9 cellular contexts compared by ENCODE assay signal in genomic region chr11:65855927-65856363, GRCh38. TPM values are rescaled to one million over a fixed set of nuclear protein-coding genes. Genes with fewer than 3 reads are reported as not detected.
DNase-seq lines count a peak whose midpoint lies in the region; ATAC-seq and TF ChIP-seq lines count a peak whose summit lies in the region.
"Had no signal": no experiment of that assay in that cellular context is flagged by ENCODE, and none has a peak within 500 bp of the region (broad histone marks: within the 10 kb centered on the region; RNA-seq: fewer than 3 reads in every experiment).

No MANE protein-coding gene starts in this region.

- H3K4me1 ChIP-seq in heart right ventricle (peaks cover 12 to 45% (median 33%) of the 10 kb centered on the region in 9 donors), upper lobe of right lung (peaks cover 20% of the 10 kb centered on the region)

- peaks cover 22% of the 10 kb centered on the region for H3K36me3 Mint-ChIP-seq in memory B cell

- intact Hi-C loops in heart right ventricle (cut with DNase I) (no loop called here), Right ventricle myocardium superior (cut with DNase I) (no loop called here), upper lobe of right lung (cut with DNase I) (no loop called here)

- DNase-seq in heart right ventricle (no peak), Right ventricle myocardium superior (no peak), amniotic epithelial cell (ENCODE audit: low read depth) (peak; percentile 39), memory B cell (ENCODE audit: low spot score in 2 of 2) (no peak), upper lobe of right lung (peak; percentile 60), anterior cingulate cortex (lab: John Stamatoyannopoulos, UW) (no peak), AG20443 (ENCODE audit: low spot score) (no peak)
- DNase-seq: activated CD4-positive, alpha-beta T cell treated with anti-CD3 and anti-CD28 coated beads for 1 hour had no signal

- WGBS in heart right ventricle, 2 donors: 83 to 84% methylated on average over 15 of the region's 15 CpGs

- H3K27me3 Mint-ChIP-seq in memory B cell: no peaks in the 10 kb centered on the region

- H3K36me3 ChIP-seq in heart right ventricle (peaks cover 9 to 56% (median 34%) of the 10 kb centered on the region in 9 donors), upper lobe of right lung (peaks cover 48% of the 10 kb centered on the region)

- H3K4me1 Mint-ChIP-seq in memory B cell: peaks cover 41% of the 10 kb centered on the region

- H3K27ac ChIP-seq in heart right ventricle: peak overlapping the region in 4 of 10 donors; percentile 97 to 99 (median 98)
- peak overlapping the region; percentile 97 for H3K27ac ChIP-seq in upper lobe of right lung

- no peaks in the 10 kb centered on the region for H3K27me3 ChIP-seq in heart right ventricle
- no peaks in the 10 kb centered on the region for H3K27me3 ChIP-seq in upper lobe of right lung

- peaks cover 0 to 10% (median 3%) of the 10 kb centered on the region in 11 donors for H3K9me3 ChIP-seq in heart right ventricle
- H3K9me3 ChIP-seq in upper lobe of right lung: no peaks in the 10 kb centered on the region

- H3K9me3 Mint-ChIP-seq in memory B cell: no peaks in the 10 kb centered on the region

- TF ChIP-seq CTCF in heart right ventricle (IDR thresholded peaks at IDR 0.05): no peak
- TF ChIP-seq CTCF in upper lobe of right lung (IDR thresholded peaks at IDR 0.05): no peak

- H3K4me3 Mint-ChIP-seq in memory B cell: peak overlapping the region; percentile 89

- H3K4me3 ChIP-seq in heart right ventricle (peak overlapping the region in 9 of 10 donors; percentile 74 to 100 (median 99)), upper lobe of right lung (peak overlapping the region; percentile 98)

- H3K27ac Mint-ChIP-seq in memory B cell: peak overlapping the region; percentile 91

- no peak for ATAC-seq in heart right ventricle
- no peak for ATAC-seq in Right ventricle myocardium superior (ENCODE audit: poor library complexity)
- ATAC-seq in memory B cell (ENCODE audit: low read depth): no peak
- no peak for ATAC-seq in upper lobe of right lung
- no peak for ATAC-seq in HG03159 (IDR thresholded peaks at IDR 0.05; ENCODE audit: unreplicated experiment)

RNA-seq across cellular contexts. Expression of gene CFL1, which starts 2.0 kb away (rescaled TPM):
- total RNA-seq in heart right ventricle (100 to 1,000 TPM; 281 to 672 (median 320) TPM), Right ventricle myocardium superior (288 TPM), upper lobe of right lung (608 TPM)
- polyA plus RNA-seq in heart right ventricle: 100 to 1,000 TPM; 159 to 962 TPM

RNA-seq across cellular contexts. Expression of gene MUS81, which starts 4.3 kb away (rescaled TPM):
- total RNA-seq in heart right ventricle (10 to 100 TPM; 20.3 to 38.8 (median 27.0) TPM), Right ventricle myocardium superior (30.7 TPM), upper lobe of right lung (49.4 TPM)
- polyA plus RNA-seq in heart right ventricle: 100 to 1,000 TPM in 1 of 2 donors, 10 to 100 TPM in 1; 54.4 to 111 TPM

RNA-seq across cellular contexts. Expression of gene EFEMP2, which starts 16.7 kb away (rescaled TPM):
- total RNA-seq in heart right ventricle (100 to 1,000 TPM in 3 of 10 donors, 10 to 100 TPM in 7; 79.4 to 112 (median 89.6) TPM), Right ventricle myocardium superior (80.0 TPM), upper lobe of right lung (62.0 TPM)
- 100 to 1,000 TPM in 1 of 2 donors, 10 to 100 TPM in 1; 54.8 to 133 TPM for polyA plus RNA-seq in heart right ventricle

RNA-seq across cellular contexts. Expression of gene SNX32, which starts 22.2 kb away (rescaled TPM):
- total RNA-seq in heart right ventricle (under 1 TPM in 5 of 10 donors, not detected in 5; 0.13 to 0.32 (median 0.21) TPM), Right ventricle myocardium superior (not detected), upper lobe of right lung (not detected)
- polyA plus RNA-seq in heart right ventricle: under 1 TPM; 0.51 to 0.58 TPM

RNA-seq across cellular contexts. Expression of gene CTSW, which starts 23.7 kb away (rescaled TPM):
- total RNA-seq in heart right ventricle (1 to 10 TPM in 2 of 10 donors, under 1 TPM in 7, not detected in 1; 0.20 to 7.9 (median 0.55) TPM), Right ventricle myocardium superior (0.73 TPM), upper lobe of right lung (17.2 TPM)
- polyA plus RNA-seq in heart right ventricle: under 1 TPM; 0.17 to 0.88 TPM

Comparison
In these comparisons a context has a peak if more than half of its experiments do, and no peak if none do; other contexts are left out.
1. DNase-seq: peak in amniotic epithelial cell (single experiment) and upper lobe of right lung (single experiment); none in heart right ventricle (0 of 2), Right ventricle myocardium superior (single experiment), memory B cell (0 of 2), anterior cingulate cortex (0 of 58) and AG20443 (single experiment).